Comparison of ENCODE assay signal across 1 cellular context in genomic region chr22:39150848-39151215, GRCh38.
TF ChIP-seq lines count a peak whose summit lies in the region.

No MANE protein-coding gene starts in this region.

TF ChIP-seq in WTC11, 78 proteins besides CTCF, POLR2A, EP300 and RAD21 (continued from another document):
- TF ChIP-seq USF2 (CRISPR knock-in tag; IDR thresholded peaks at IDR 0.05) (no peak), FOXJ3 (CRISPR knock-in tag; IDR thresholded peaks at IDR 0.05; ENCODE audit: borderline replicate concordance) (no peak), GABPB1 (CRISPR knock-in tag; IDR thresholded peaks at IDR 0.05) (no peak), GTF2I (CRISPR knock-in tag; conservative IDR thresholded peaks at IDR 0.05) (no peak), KAT7 (CRISPR knock-in tag; IDR thresholded peaks at IDR 0.05; ENCODE audit: borderline replicate concordance) (no peak), CBFB (CRISPR knock-in tag; IDR thresholded peaks at IDR 0.05; ENCODE audit: low read depth) (no peak)
- TF ChIP-seq, protein P1, sequence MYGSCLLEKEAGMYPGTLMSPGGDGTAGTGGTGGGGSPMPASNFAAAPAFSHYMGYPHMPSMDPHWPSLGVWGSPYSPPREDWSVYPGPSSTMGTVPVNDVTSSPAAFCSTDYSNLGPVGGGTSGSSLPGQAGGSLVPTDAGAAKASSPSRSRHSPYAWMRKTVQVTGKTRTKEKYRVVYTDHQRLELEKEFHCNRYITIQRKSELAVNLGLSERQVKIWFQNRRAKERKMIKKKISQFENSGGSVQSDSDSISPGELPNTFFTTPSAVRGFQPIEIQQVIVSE (CRISPR knock-in tag; IDR thresholded peaks at IDR 0.05; ENCODE audit: borderline replicate concordance), result no peak
- TF ChIP-seq, protein P2, sequence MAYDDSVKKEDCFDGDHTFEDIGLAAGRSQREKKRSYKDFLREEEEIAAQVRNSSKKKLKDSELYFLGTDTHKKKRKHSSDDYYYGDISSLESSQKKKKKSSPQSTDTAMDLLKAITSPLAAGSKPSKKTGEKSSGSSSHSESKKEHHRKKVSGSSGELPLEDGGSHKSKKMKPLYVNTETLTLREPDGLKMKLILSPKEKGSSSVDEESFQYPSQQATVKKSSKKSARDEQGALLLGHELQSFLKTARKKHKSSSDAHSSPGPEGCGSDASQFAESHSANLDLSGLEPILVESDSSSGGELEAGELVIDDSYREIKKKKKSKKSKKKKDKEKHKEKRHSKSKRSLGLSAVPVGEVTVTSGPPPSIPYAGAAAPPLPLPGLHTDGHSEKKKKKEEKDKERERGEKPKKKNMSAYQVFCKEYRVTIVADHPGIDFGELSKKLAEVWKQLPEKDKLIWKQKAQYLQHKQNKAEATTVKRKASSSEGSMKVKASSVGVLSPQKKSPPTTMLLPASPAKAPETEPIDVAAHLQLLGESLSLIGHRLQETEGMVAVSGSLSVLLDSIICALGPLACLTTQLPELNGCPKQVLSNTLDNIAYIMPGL (CRISPR knock-in tag; IDR thresholded peaks at IDR 0.05), result no peak
